Comparison of ENCODE assay signal across 32 cellular contexts in the genomic region with DNA sequence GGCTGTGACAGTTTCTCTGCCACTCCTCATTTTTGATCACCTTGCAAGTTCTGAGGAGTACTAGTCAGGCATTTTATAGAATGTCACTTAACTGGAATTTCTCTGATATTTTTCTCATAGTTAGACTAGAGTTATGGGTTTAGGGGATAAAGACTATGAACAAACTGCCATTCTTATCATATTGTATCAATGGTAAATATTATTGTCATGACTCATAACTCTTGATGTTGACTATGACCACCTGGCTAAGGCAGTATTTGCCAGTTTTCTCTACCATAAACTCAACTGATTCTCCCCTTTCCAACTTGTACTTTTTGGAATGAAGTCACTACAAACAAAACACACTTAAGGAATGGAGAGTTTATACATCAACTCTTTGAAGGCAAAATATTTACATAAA. TPM values are rescaled to one million over a fixed set of nuclear protein-coding genes. Genes with fewer than 3 reads are reported as not detected.
"Had no signal": no experiment of that assay in that cellular context is flagged by ENCODE, and none has a peak within 500 bp of the region (broad histone marks: within the 10 kb centered on the region; RNA-seq: fewer than 3 reads in every experiment).

No MANE protein-coding gene starts in this region.

- ATAC-seq: activated CD8-positive, alpha-beta memory T cell treated with anti-CD3 and anti-CD28 coated beads, Interleukin-2, amount 10 ng/mL, durations not matched to agents 7 days and 5 days; activated naive CD8-positive, alpha-beta T cell treated with anti-CD3 and anti-CD28 coated beads, Interleukin-2, amount 50 U/mL, for 24 hours had no signal

- H3K36me3 ChIP-seq: MG63, WERI-Rb-1 had no signal

- H3K27ac ChIP-seq: KMS-11, PC-9, RWPE1, WERI-Rb-1 had no signal

- H3K4me3 ChIP-seq: MG63, PC-9 had no signal

- DNase-seq: activated CD4-positive, alpha-beta memory T cell treated with anti-CD3 and anti-CD28 coated beads, Interleukin-2, amount 10 ng/mL, durations not matched to agents 7 days and 5 days; activated CD4-positive, alpha-beta T cell treated with anti-CD3 and anti-CD28 coated beads for 1 hour; activated CD4-positive, alpha-beta T cell treated with anti-CD3 and anti-CD28 coated beads for 48 hours; activated CD4-positive, CD25-positive, alpha-beta regulatory T cell; activated CD8-positive, alpha-beta memory T cell treated with anti-CD3 and anti-CD28 coated beads for 24 hours; activated CD8-positive, alpha-beta memory T cell treated with anti-CD3 and anti-CD28 coated beads, Interleukin-2, amount 10 ng/mL, durations not matched to agents 7 days and 5 days; activated CD8-positive, alpha-beta memory T cell treated with anti-CD3 and anti-CD28 coated beads, Interleukin-2, amount 50 U/mL, for 48 hours; activated effector memory CD4-positive, alpha-beta T cell treated with Interleukin-2 at 50 U/mL for 16 hours; activated naive CD4-positive, alpha-beta T cell treated with anti-CD3 and anti-CD28 coated beads, Interleukin-2, amount 10 ng/mL, durations not matched to agents 7 days and 5 days; activated naive CD8-positive, alpha-beta T cell treated with anti-CD3 and anti-CD28 coated beads, Interleukin-2, amount 50 U/mL, for 24 hours; activated T-cell treated with anti-CD3 and anti-CD28 coated beads, Interleukin-2, amount 50 U/mL, for 48 hours; anterior cingulate cortex; central memory CD4-positive, alpha-beta T cell; MG63; NCI-H1092; NCI-H1436 treated with DMSO at 0.1 percent for 48 hours; NCI-H1694 treated with DMSO at 0.1 percent for 48 hours; NCI-H2029; NCI-H345; NCI-H524 treated with DMSO at 0.1 percent for 48 hours; Right ventricle myocardium superior; SW 1271; T-helper 1 cell; T1000; WERI-Rb-1 had no signal

- H3K9me3 ChIP-seq: MG63 had no signal

RNA-seq across cellular contexts. Expression of gene OR5K1, which starts 22.7 kb away (rescaled TPM):
- total RNA-seq: activated CD4-positive, alpha-beta memory T cell treated with anti-CD3 and anti-CD28 coated beads, Interleukin-2, amount 10 ng/mL, durations not matched to agents 7 days and 5 days; activated CD8-positive, alpha-beta memory T cell treated with anti-CD3 and anti-CD28 coated beads, Interleukin-2, amount 10 ng/mL, durations not matched to agents 7 days and 5 days; cerebellum; LHCN-M2; NCI-H460; PC-9; Right ventricle myocardium superior; T-helper 2 cell treated with Interferon-gamma antibody and Interleukin-4, amounts not matched to agents 100 ng/mL and 5 ng/mL, for 36 hours had no signal

RNA-seq across cellular contexts. Expression of gene OR5K3, which starts 49.8 kb away (rescaled TPM):
- total RNA-seq: activated CD4-positive, alpha-beta memory T cell treated with anti-CD3 and anti-CD28 coated beads, Interleukin-2, amount 10 ng/mL, durations not matched to agents 7 days and 5 days; activated CD8-positive, alpha-beta memory T cell treated with anti-CD3 and anti-CD28 coated beads, Interleukin-2, amount 10 ng/mL, durations not matched to agents 7 days and 5 days; cerebellum; LHCN-M2; NCI-H460; PC-9; Right ventricle myocardium superior; T-helper 2 cell treated with Interferon-gamma antibody and Interleukin-4, amounts not matched to agents 100 ng/mL and 5 ng/mL, for 36 hours had no signal

RNA-seq across cellular contexts. Expression of gene OR5K2, which starts 57.2 kb away (rescaled TPM):
- total RNA-seq: activated CD4-positive, alpha-beta memory T cell treated with anti-CD3 and anti-CD28 coated beads, Interleukin-2, amount 10 ng/mL, durations not matched to agents 7 days and 5 days; activated CD8-positive, alpha-beta memory T cell treated with anti-CD3 and anti-CD28 coated beads, Interleukin-2, amount 10 ng/mL, durations not matched to agents 7 days and 5 days; cerebellum; LHCN-M2; NCI-H460; PC-9; Right ventricle myocardium superior; T-helper 2 cell treated with Interferon-gamma antibody and Interleukin-4, amounts not matched to agents 100 ng/mL and 5 ng/mL, for 36 hours had no signal
